ENCODE assay signal across 27 cellular contexts in the genomic region with DNA sequence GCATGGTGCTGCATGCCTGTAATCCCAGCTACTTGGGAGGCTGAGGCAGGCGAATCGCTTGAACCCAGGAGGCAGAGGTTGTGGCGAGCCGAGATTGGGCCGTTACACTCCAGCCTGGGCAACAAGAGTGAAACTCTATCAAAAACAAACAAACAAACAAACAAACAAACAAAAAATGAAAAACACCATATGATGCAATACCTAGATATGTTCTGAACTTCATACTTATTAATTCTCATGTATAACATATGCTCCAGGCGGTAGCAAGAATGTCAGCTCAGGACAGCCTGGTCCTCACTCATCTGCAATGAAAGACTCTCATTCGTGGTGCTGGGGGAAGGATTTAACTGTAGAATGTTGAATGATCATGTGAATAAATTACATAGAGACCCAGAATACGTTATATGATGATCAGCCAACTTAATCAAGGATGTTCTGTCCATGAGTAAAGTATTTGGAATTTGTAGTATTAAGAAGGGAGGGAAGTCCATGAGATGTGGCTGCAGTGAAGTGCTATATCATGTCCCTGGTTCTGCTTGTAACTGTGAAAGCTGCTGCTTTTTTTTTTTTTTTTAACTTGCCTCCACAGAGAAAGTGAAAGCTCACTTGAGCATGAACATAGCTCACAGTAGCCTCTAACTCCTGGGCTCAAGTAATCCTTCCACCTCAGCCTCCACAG.
DNase-seq lines count a peak whose midpoint lies in the region; FAIRE-seq and TF ChIP-seq lines count a peak whose summit lies in the region.
"Had no signal": no experiment of that assay in that cellular context is flagged by ENCODE, and none has a peak within 500 bp of the region (broad histone marks: within the 10 kb centered on the region; RNA-seq: fewer than 3 reads in every experiment).

No MANE protein-coding gene starts in this region.

- intact Hi-C loops in spleen (cut with DNase I; ENCODE audit: low total_unique reads), result no loop called here

- peak; percentile 46 for DNase-seq in AG08395 (ENCODE audit: low spot score)
- DNase-seq in EL, result peak; percentile 76
- peak; percentile 44 for DNase-seq in RCC 7860 (ENCODE audit: low spot score)
- peak; percentile 59 for DNase-seq in glomerular visceral epithelial cell (ENCODE audit: extremely low spot score)
- DNase-seq in DMS153 (lab: John Stamatoyannopoulos, UW), result no peak
- no peak for DNase-seq in spleen
- DNase-seq in NCI-H1694 treated with DMSO at 0.1 percent for 48 hours (lab: John Stamatoyannopoulos, UW), result no peak
- DNase-seq in NCI-H146 treated with DMSO at 0.1 percent for 48 hours (lab: John Stamatoyannopoulos, UW; ENCODE audit: unreplicated experiment), result no peak
- DNase-seq: activated CD4-positive, alpha-beta T cell treated with anti-CD3 and anti-CD28 coated beads for 36 hours; activated CD8-positive, alpha-beta memory T cell treated with anti-CD3 and anti-CD28 coated beads, Interleukin-2, amount 50 U/mL, for 48 hours; activated CD8-positive, alpha-beta T cell treated with anti-CD3 and anti-CD28 coated beads for 36 hours; activated naive CD4-positive, alpha-beta T cell treated with anti-CD3 and anti-CD28 coated beads for 36 hours; BE2C; glutamatergic neuron; left ventricle myocardium inferior; mesenchymal stem cell; NCI-H1417 treated with DMSO at 0.1 percent for 48 hours; NCI-H2081 treated with DMSO at 0.1 percent for 48 hours; NCI-H345; NCI-H69; nephron progenitor cell; SHP77; testis had no signal

- no peaks in the 10 kb centered on the region for H3K4me1 ChIP-seq in spleen
- H3K4me1 ChIP-seq: BE2C had no signal

- H3K9me3 ChIP-seq in spleen, result no peaks in the 10 kb centered on the region
- H3K9me3 ChIP-seq: BE2C, left ventricle myocardium inferior, testis had no signal

- H3K27ac ChIP-seq in spleen, result no peak overlapping the region
- H3K27ac ChIP-seq: KMS-11, left ventricle myocardium inferior, skin epidermis, testis had no signal

- no peak for FAIRE-seq in RCC 7860 (lab: Jason Lieb, UNC)
- FAIRE-seq: G401.6, islet of Langerhans had no signal

- TF ChIP-seq CTCF in spleen (IDR thresholded peaks at IDR 0.05 in 8 of 11, conservative IDR thresholded peaks at IDR 0.05 in 3 of 11), result no peak

- no peaks in the 10 kb centered on the region for H3K36me3 ChIP-seq in spleen
- H3K36me3 ChIP-seq: BE2C, left ventricle myocardium inferior had no signal

- H3K4me3 ChIP-seq in spleen, result no peak overlapping the region
- H3K4me3 ChIP-seq: left ventricle myocardium inferior, skin epidermis, testis had no signal

- no peaks in the 10 kb centered on the region for H3K27me3 ChIP-seq in spleen (replicated peaks in 1 of 7)
- H3K27me3 ChIP-seq: BE2C, testis had no signal

- 82 to 90% (median 86%) methylated on average over 8 of the region's 8 CpGs for WGBS in spleen, 5 donors

- TF ChIP-seq POLR2A in spleen (IDR thresholded peaks at IDR 0.05), result no peak

Comparison
In these comparisons a context has a peak if more than half of its experiments do, and no peak if none do; other contexts are left out.
1. DNase-seq: peak in AG08395 (single experiment), EL (single experiment), RCC 7860 (single experiment) and glomerular visceral epithelial cell (single experiment); none in DMS153 (single experiment), spleen (single experiment), NCI-H1694 treated with DMSO at 0.1 percent for 48 hours (single experiment) and NCI-H146 treated with DMSO at 0.1 percent for 48 hours (single experiment).